11 cellular contexts compared by ENCODE assay signal in the genomic region with DNA sequence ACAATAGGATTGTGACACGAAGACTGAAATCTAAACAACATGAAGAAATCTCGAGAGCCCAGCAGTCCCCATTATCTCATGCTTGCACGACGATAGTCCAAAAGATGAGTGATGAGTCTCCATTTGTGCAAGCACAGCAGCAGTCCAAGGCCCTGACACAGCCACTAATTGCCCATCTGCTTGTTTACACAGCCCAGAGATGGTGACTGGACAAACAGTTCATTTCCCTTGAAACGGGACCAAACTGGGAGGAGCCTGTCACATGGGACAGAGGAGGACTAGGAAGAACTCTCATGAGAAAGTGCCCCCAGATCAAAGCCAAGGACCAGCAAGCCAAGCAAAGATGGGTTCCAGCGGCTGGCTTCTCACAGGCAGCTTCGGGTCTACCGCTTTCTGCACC.
DNase-seq lines count a peak whose midpoint lies in the region; ATAC-seq, FAIRE-seq and TF ChIP-seq lines count a peak whose summit lies in the region.
"Had no signal": no experiment of that assay in that cellular context is flagged by ENCODE, and none has a peak within 500 bp of the region (broad histone marks: within the 10 kb centered on the region; RNA-seq: fewer than 3 reads in every experiment).

No MANE protein-coding gene starts in this region.

- peak overlapping the region; percentile 56 for H3K4me3 ChIP-seq in GM23248
- H3K4me3 ChIP-seq in fibroblast of villous mesenchyme (ENCODE audit: low read depth, low read length) = no peak overlapping the region
- H3K4me3 ChIP-seq: upper lobe of left lung had no signal

- H3K36me3 ChIP-seq in GM23248 (ENCODE audit: low read depth) = no peaks in the 10 kb centered on the region
- H3K36me3 ChIP-seq: upper lobe of left lung had no signal

- no peaks in the 10 kb centered on the region for H3K9me3 ChIP-seq in GM23248 (ENCODE audit: low read depth)
- H3K9me3 ChIP-seq: upper lobe of left lung had no signal

- WGBS in GM23248 (ENCODE audit: low coverage in 1 of 2, low lambda C conversion rate in 2 of 2, missing lambda C conversion rate in 2 of 2), 2 experiments = 5 to 7% methylated on average over 8 of the region's 8 CpGs

- TF ChIP-seq CTCF in fibroblast of villous mesenchyme (IDR thresholded peaks at IDR 0.05; ENCODE audit: insufficient read depth, low read depth, low read length) = no peak

- H3K9ac ChIP-seq in GM23248 = peak overlapping the region; percentile 77

- no peak for FAIRE-seq in RCC 7860 (lab: Jason Lieb, UNC)

- in situ Hi-C loops in GM23248 (cut with MboI) = loop anchor here (25.0 kb wide), 1 partner anchor 177 kb away; no protein-coding TSS in a partner anchor

- no peak overlapping the region for H2AFZ ChIP-seq in GM23248

- peaks cover 62% of the 10 kb centered on the region for H3F3A ChIP-seq in GM23248 (ENCODE audit: insufficient read depth)

- H3K27ac ChIP-seq in GM23248 = peak overlapping the region; percentile 97
- H3K27ac ChIP-seq: upper lobe of left lung had no signal

- ATAC-seq in GM18519 (IDR thresholded peaks at IDR 0.05; ENCODE audit: low FRiP score, unreplicated experiment) (no peak), HG03521 (IDR thresholded peaks at IDR 0.05; ENCODE audit: unreplicated experiment) (no peak)
- ATAC-seq: WTC11 had no signal

- peaks cover 63% of the 10 kb centered on the region for H3K4me1 ChIP-seq in GM23248 (ENCODE audit: insufficient read depth)

- H3K27me3 ChIP-seq in GM23248 (replicated peaks; ENCODE audit: insufficient read depth) = no peaks in the 10 kb centered on the region
- H3K27me3 ChIP-seq: upper lobe of left lung had no signal

- H3K4me2 ChIP-seq in GM23248 (ENCODE audit: unreplicated experiment) = peak overlapping the region; percentile 61

- peak; percentile 97 for DNase-seq in GM23248
- DNase-seq in RCC 7860 (ENCODE audit: low spot score) = peak; percentile 54
- peak; percentile 46 for DNase-seq in fibroblast of villous mesenchyme (ENCODE audit: low read depth)
- peak; percentile 33 for DNase-seq in renal cortical epithelial cell (ENCODE audit: low read depth)
- no peak for DNase-seq in SIG-M5 (lab: John Stamatoyannopoulos, UW)
- DNase-seq in NCI-H1436 (lab: John Stamatoyannopoulos, UW) = no peak
- DNase-seq: NCI-H2107, upper lobe of left lung had no signal

- H4K20me1 ChIP-seq in GM23248 (ENCODE audit: insufficient read depth) = no peaks in the 10 kb centered on the region

- H3K79me2 ChIP-seq in GM23248 (ENCODE audit: insufficient read depth) = peaks cover 16% of the 10 kb centered on the region

- H3K9me2 ChIP-seq in GM23248 (ENCODE audit: insufficient read depth) = no peaks in the 10 kb centered on the region

Comparison
In these comparisons a context has a peak if more than half of its experiments do, and no peak if none do; other contexts are left out.
1. DNase-seq: peak in GM23248 (single experiment), RCC 7860 (single experiment), fibroblast of villous mesenchyme (single experiment) and renal cortical epithelial cell (single experiment); none in SIG-M5 (single experiment) and NCI-H1436 (single experiment).